1 cellular context compared by ENCODE assay signal in the genomic region with DNA sequence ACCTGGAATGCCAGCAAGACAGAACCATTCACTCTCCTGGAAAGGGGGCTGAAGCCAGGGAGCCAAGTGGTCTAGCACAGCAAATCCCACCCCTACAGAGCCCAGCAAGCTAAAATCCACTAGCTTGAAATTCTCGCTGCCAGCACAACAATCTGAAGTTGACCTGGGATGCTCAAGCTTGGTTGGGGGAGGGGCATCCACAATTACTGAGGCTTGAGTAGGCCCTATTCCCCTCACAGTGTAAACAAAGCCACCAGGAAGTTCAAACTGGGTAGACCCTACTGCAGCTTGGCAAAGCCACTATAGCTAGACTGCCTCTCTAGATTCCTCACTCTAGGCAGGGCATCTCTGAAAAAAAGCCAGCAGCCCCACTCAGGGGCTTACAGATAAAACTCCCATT.
A peak's percentile ranks its signal among the peaks of the same experiment; 100 is the strongest.
TF ChIP-seq lines count a peak whose summit lies in the region.

No MANE protein-coding gene starts in this region.

TF ChIP-seq in HEK293, 187 proteins besides CTCF, POLR2A, EP300 and RAD21 (continued from another document):
- TF ChIP-seq, protein P1, sequence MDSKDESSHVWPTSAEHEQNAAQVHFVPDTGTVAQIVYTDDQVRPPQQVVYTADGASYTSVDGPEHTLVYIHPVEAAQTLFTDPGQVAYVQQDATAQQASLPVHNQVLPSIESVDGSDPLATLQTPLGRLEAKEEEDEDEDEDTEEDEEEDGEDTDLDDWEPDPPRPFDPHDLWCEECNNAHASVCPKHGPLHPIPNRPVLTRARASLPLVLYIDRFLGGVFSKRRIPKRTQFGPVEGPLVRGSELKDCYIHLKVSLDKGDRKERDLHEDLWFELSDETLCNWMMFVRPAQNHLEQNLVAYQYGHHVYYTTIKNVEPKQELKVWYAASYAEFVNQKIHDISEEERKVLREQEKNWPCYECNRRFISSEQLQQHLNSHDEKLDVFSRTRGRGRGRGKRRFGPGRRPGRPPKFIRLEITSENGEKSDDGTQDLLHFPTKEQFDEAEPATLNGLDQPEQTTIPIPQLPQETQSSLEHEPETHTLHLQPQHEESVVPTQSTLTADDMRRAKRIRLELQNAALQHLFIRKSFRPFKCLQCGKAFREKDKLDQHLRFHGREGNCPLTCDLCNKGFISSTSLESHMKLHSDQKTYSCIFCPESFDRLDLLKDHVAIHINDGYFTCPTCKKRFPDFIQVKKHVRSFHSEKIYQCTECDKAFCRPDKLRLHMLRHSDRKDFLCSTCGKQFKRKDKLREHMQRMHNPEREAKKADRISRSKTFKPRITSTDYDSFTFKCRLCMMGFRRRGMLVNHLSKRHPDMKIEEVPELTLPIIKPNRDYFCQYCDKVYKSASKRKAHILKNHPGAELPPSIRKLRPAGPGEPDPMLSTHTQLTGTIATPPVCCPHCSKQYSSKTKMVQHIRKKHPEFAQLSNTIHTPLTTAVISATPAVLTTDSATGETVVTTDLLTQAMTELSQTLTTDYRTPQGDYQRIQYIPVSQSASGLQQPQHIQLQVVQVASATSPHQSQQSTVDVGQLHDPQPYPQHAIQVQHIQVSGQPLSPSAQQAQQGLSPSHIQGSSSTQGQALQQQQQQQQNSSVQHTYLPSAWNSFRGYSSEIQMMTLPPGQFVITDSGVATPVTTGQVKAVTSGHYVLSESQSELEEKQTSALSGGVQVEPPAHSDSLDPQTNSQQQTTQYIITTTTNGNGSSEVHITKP (tag by site-specific recombination; IDR thresholded peaks at IDR 0.05), result peak; percentile 32; the same call in 1 of the 2 replicates
- no peak for TF ChIP-seq ZNF510 (tag by site-specific recombination; IDR thresholded peaks at IDR 0.05; ENCODE audit: insufficient replicate concordance)
- no peak for TF ChIP-seq ZNF785 (tag by site-specific recombination; IDR thresholded peaks at IDR 0.05)
- no peak for TF ChIP-seq ZNF223 (tag by site-specific recombination; IDR thresholded peaks at IDR 0.05)
- TF ChIP-seq ZNF76 (tag by site-specific recombination; IDR thresholded peaks at IDR 0.05; ENCODE audit: borderline replicate concordance, low read depth), result no peak
